In the genomic region with DNA sequence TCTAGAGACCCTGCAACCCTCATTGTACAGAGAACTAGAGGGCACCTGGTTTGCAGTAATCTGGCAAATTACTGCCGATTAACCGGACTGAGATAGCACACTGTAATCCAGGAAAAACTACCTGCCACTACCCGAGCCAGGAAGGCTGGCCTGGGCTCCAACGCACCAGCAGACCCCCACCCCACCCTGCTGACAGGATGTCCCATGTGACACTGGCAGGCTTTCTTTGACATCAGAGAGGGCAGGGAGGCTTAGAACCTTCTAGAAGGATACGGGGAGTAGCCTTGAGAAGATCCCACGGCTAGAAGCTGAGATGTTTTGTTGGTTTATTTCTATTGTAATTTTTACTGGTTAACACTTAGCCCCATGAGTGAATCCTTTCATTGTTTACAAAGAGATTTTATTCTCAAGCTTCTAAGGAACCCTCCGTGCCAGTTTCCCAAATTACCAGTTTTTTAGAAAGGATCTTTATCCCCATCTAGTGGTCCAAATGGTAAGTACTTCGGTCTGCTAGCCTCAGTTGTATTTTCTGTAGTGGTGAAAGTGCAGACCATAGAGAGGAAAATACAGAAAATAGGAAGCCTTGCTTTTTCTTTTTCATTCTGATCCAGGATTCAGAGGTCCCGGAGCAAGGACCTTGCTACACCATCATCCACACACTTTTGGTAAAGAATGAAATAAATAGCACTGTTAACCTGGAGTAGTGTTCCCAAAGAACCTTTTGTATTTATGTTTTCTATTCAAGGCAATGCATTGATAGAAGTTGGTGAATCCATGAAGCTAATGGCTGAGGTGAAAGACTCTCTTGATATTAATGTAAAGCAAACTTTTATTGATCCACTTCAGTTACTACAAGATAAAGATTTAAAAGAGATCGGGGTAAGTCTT, we compare ENCODE assay signal across 8 cellular contexts.
DNase-seq lines count a peak whose midpoint lies in the region; ATAC-seq, FAIRE-seq and TF ChIP-seq lines count a peak whose summit lies in the region.

No MANE protein-coding gene starts in this region.

- POLR2A ChIA-PET in endothelial cell of umbilical vein (lab: Charles Lee), result no interaction called here

- H3K4me1 ChIP-seq in OCI-LY1 (ENCODE audit: insufficient read depth, low read length, severe bottlenecking) (no peaks in the 10 kb centered on the region), endothelial cell of umbilical vein (ENCODE audit: control insufficient read depth, extremely low read depth, insufficient read depth, low read length) (no peaks in the 10 kb centered on the region)

- no peaks in the 10 kb centered on the region for H3K36me3 ChIP-seq in OCI-LY1 (ENCODE audit: insufficient read depth, low read length)
- no peaks in the 10 kb centered on the region for H3K36me3 ChIP-seq in endothelial cell of umbilical vein (ENCODE audit: control insufficient read depth in 2 of 2, extremely low read depth in 1 of 2, insufficient read depth in 2 of 2, low read length in 2 of 2)

- CTCF ChIA-PET in endothelial cell of umbilical vein (lab: Charles Lee), result interaction anchor here (1.0 to 4.1 kb wide), 7 partner anchors 10 to 323 kb away, joined by 3 to 57 read pairs (median 10); a partner anchor contains a TSS

- DNase-seq in GM12864 (ENCODE audit: low read depth) (no peak), endothelial cell of umbilical vein (ENCODE audit: low read depth, low spot score) (peak; percentile 28), pons (ENCODE audit: low spot score) (peak; percentile 98), GM19238 (ENCODE audit: insufficient read length, low spot score) (no peak), islet precursor cell (no peak), coronary artery (ENCODE audit: low spot score) (no peak)

- H3K4me2 ChIP-seq in OCI-LY1 (ENCODE audit: low read length), result no peak overlapping the region
- no peak overlapping the region for H3K4me2 ChIP-seq in endothelial cell of umbilical vein (ENCODE audit: insufficient read depth, low read length)

- H3K79me2 ChIP-seq in OCI-LY1 (ENCODE audit: insufficient read depth, low read length) (no peaks in the 10 kb centered on the region), endothelial cell of umbilical vein (ENCODE audit: control insufficient read depth, insufficient read depth, low read length) (no peaks in the 10 kb centered on the region)

- H3K9me3 ChIP-seq in OCI-LY1 (ENCODE audit: low read length), result no peaks in the 10 kb centered on the region
- no peaks in the 10 kb centered on the region for H3K9me3 ChIP-seq in endothelial cell of umbilical vein (replicated peaks; ENCODE audit: control insufficient read depth, insufficient read depth, low read length)

- H3F3A ChIP-seq in OCI-LY1 (ENCODE audit: insufficient read depth, low read length), result no peaks in the 10 kb centered on the region

- TF ChIP-seq CTCF in GM12864 (IDR thresholded peaks at IDR 0.05; ENCODE audit: low read depth, low read length, missing control alignments) (peak; percentile 53), OCI-LY1 (IDR thresholded peaks at IDR 0.05; ENCODE audit: low read length) (peak; percentile 61), endothelial cell of umbilical vein (IDR thresholded peaks at IDR 0.05; ENCODE audit: extremely low read depth in 1 of 2, insufficient read depth in 1 of 2, low read depth in 1 of 2, low read length in 2 of 2) (peak; percentile 36 to 38), coronary artery (IDR thresholded peaks at IDR 0.05) (no peak)

- no peaks in the 10 kb centered on the region for H3K9me2 ChIP-seq in OCI-LY1 (ENCODE audit: low read depth, low read length)

- H3K27ac ChIP-seq in OCI-LY1 (ENCODE audit: low read depth, low read length, poor library complexity, severe bottlenecking) (no peak overlapping the region), endothelial cell of umbilical vein (ENCODE audit: insufficient read depth, low read depth, low read length) (no peak overlapping the region), coronary artery (no peak overlapping the region)

- no peaks in the 10 kb centered on the region for H3K9me1 ChIP-seq in endothelial cell of umbilical vein (replicated peaks; ENCODE audit: control insufficient read depth, extremely low read depth, insufficient read depth, low read length)

- dilution Hi-C loops in endothelial cell of umbilical vein (cut with MboI; ENCODE audit: extremely low pct_ligation_motif_present, low sequenced_read_pairs), result no loop called here

- no peak for ATAC-seq in GM21619 (IDR thresholded peaks at IDR 0.05; ENCODE audit: unreplicated experiment)

- no peaks in the 10 kb centered on the region for H3K27me3 ChIP-seq in OCI-LY1 (ENCODE audit: insufficient read depth, low read length)
- H3K27me3 ChIP-seq in endothelial cell of umbilical vein (ENCODE audit: control insufficient read depth in 2 of 2, insufficient read depth in 2 of 2, low read length in 2 of 2), result no peaks in the 10 kb centered on the region

- no TSS peak for BruUV-seq in endothelial cell of umbilical vein (replicated peaks; lab: Mats Ljungman, UMichigan)

- no peak for TF ChIP-seq POLR2A in endothelial cell of umbilical vein (IDR thresholded peaks at IDR 0.05; ENCODE audit: low read depth, low read length)

- FAIRE-seq in endothelial cell of umbilical vein (lab: Jason Lieb, UNC), result peak; percentile 40

- H2AFZ ChIP-seq in OCI-LY1 (ENCODE audit: low read length), result no peak overlapping the region
- H2AFZ ChIP-seq in endothelial cell of umbilical vein (ENCODE audit: low read depth, low read length), result no peak overlapping the region

- intact Hi-C loops in endothelial cell of umbilical vein (cut with micrococcal nuclease), result loop anchor here (1.0 to 2.0 kb wide), 2 partner anchors 133 to 324 kb away; no protein-coding TSS in a partner anchor

- H4K20me1 ChIP-seq in OCI-LY1 (ENCODE audit: insufficient read depth, low read length), result no peaks in the 10 kb centered on the region
- no peaks in the 10 kb centered on the region for H4K20me1 ChIP-seq in endothelial cell of umbilical vein (replicated peaks; ENCODE audit: control insufficient read depth, extremely low read depth, insufficient read depth, low read length)

- no peak overlapping the region for H3K4me3 ChIP-seq in GM12864 (ENCODE audit: low read depth, low read length)
- no peak overlapping the region for H3K4me3 ChIP-seq in OCI-LY1 (ENCODE audit: low read depth, low read length, poor library complexity, severe bottlenecking)
- H3K4me3 ChIP-seq in endothelial cell of umbilical vein (replicated peaks in 1 of 3; ENCODE audit: insufficient read depth in 1 of 3, low read depth in 1 of 3, low read length in 3 of 3), result no peak overlapping the region
- H3K4me3 ChIP-seq in coronary artery, result no peak overlapping the region

- H3K9ac ChIP-seq in OCI-LY1 (ENCODE audit: low read length) (no peak overlapping the region), endothelial cell of umbilical vein (replicated peaks; ENCODE audit: extremely low read depth, insufficient read depth, low read length) (no peak overlapping the region)

TF ChIP-seq in endothelial cell of umbilical vein, 7 proteins besides CTCF, POLR2A, EP300 and RAD21:
- TF ChIP-seq, protein P1, sequence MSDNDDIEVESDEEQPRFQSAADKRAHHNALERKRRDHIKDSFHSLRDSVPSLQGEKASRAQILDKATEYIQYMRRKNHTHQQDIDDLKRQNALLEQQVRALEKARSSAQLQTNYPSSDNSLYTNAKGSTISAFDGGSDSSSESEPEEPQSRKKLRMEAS (IDR thresholded peaks at IDR 0.05; ENCODE audit: insufficient read depth, insufficient read length), result no peak
- TF ChIP-seq POLR2AphosphoS5 (IDR thresholded peaks at IDR 0.05; ENCODE audit: insufficient read depth, low read depth, low read length) (no peak), MYC (IDR thresholded peaks at IDR 0.05; ENCODE audit: low read depth, low read length) (no peak), GATA2 (IDR thresholded peaks at IDR 0.05; ENCODE audit: insufficient read depth, insufficient read length, low read depth, low read length) (no peak), JUN (IDR thresholded peaks at IDR 0.05; ENCODE audit: borderline replicate concordance, insufficient read depth, insufficient read length, low read depth) (no peak), EZH2 (IDR thresholded peaks at IDR 0.05; ENCODE audit: borderline replicate concordance, low read depth, low read length, severe bottlenecking) (no peak), FOS (IDR thresholded peaks at IDR 0.05; ENCODE audit: borderline replicate concordance, insufficient read depth, low read length) (no peak)

Comparison
In these comparisons a context has a peak if more than half of its experiments do, and no peak if none do; other contexts are left out.
1. DNase-seq: peak in endothelial cell of umbilical vein (single experiment) and pons (single experiment); none in GM12864 (single experiment), GM19238 (single experiment), islet precursor cell (single experiment) and coronary artery (single experiment).